Comparison of ENCODE assay signal across 13 cellular contexts in genomic region chr10:84012831-84013458, GRCh38.
DNase-seq lines count a peak whose midpoint lies in the region; ATAC-seq and TF ChIP-seq lines count a peak whose summit lies in the region.
"Had no signal": no experiment of that assay in that cellular context is flagged by ENCODE, and none has a peak within 500 bp of the region (broad histone marks: within the 10 kb centered on the region; RNA-seq: fewer than 3 reads in every experiment).

No MANE protein-coding gene starts in this region.

- H3K27ac ChIP-seq in HEK293 (ENCODE audit: extremely low read depth, low read depth, low read length), result no peak overlapping the region
- H3K27ac ChIP-seq: A549, body of pancreas, ovary, uterus had no signal

- in situ Hi-C loops in KBM-7 (cut with MboI; ENCODE audit: low pct_unique_long_range_greater_than_20kb, low sequenced_read_pairs), result no loop called here

- no peaks in the 10 kb centered on the region for H3K27me3 ChIP-seq in Caco-2 (replicated peaks; ENCODE audit: control insufficient read depth, insufficient read depth, low read length)
- H3K27me3 ChIP-seq: body of pancreas, ovary, uterus had no signal

- H3K36me3 Mint-ChIP-seq in activated CD8-positive, alpha-beta memory T cell treated with anti-CD3 and anti-CD28 coated beads, Interleukin-2, amount 10 ng/mL, durations not matched to agents 7 days and 5 days, result no peaks in the 10 kb centered on the region
- H3K36me3 Mint-ChIP-seq in stimulated activated naive B cell treated with anti-CD40 and anti-IgM and Interleukin-4, amounts not matched to agents 10 μg/mL and 1 μg/mL and 100 μg/mL, for 72 hours, result no peaks in the 10 kb centered on the region
- H3K36me3 Mint-ChIP-seq in Caco-2 (ENCODE audit: insufficient read depth, unreplicated experiment), result no peaks in the 10 kb centered on the region

- POLR2A ChIA-PET in HEK293 (lab: Yijun Ruan, JAX) (no interaction called here), Caco-2 (lab: Charles Lee) (no interaction called here)

- no peak overlapping the region for H3K27ac Mint-ChIP-seq in activated CD8-positive, alpha-beta memory T cell treated with anti-CD3 and anti-CD28 coated beads, Interleukin-2, amount 10 ng/mL, durations not matched to agents 7 days and 5 days
- no peak overlapping the region for H3K27ac Mint-ChIP-seq in stimulated activated naive B cell treated with anti-CD40 and anti-IgM and Interleukin-4, amounts not matched to agents 10 μg/mL and 1 μg/mL and 100 μg/mL, for 72 hours
- no peak overlapping the region for H3K27ac Mint-ChIP-seq in Caco-2 (ENCODE audit: unreplicated experiment)

- H3K4me3 ChIP-seq in HEK293 (ENCODE audit: low read depth, low read length) (no peak overlapping the region), Caco-2 (ENCODE audit: low read depth, low read length) (no peak overlapping the region)
- H3K4me3 ChIP-seq: A549, body of pancreas, ovary, uterus had no signal

- H3K4me1 Mint-ChIP-seq in activated CD8-positive, alpha-beta memory T cell treated with anti-CD3 and anti-CD28 coated beads, Interleukin-2, amount 10 ng/mL, durations not matched to agents 7 days and 5 days, result peaks cover 6% of the 10 kb centered on the region
- peaks cover 0 to 3% of the 10 kb centered on the region in 2 donors for H3K4me1 Mint-ChIP-seq in stimulated activated naive B cell treated with anti-CD40 and anti-IgM and Interleukin-4, amounts not matched to agents 10 μg/mL and 1 μg/mL and 100 μg/mL, for 72 hours
- H3K4me1 Mint-ChIP-seq in Caco-2 (ENCODE audit: low read depth, unreplicated experiment), result no peaks in the 10 kb centered on the region

- BruUV-seq in Caco-2 (replicated peaks; lab: Mats Ljungman, UMichigan), result no TSS peak

- H3K27me3 Mint-ChIP-seq in activated CD8-positive, alpha-beta memory T cell treated with anti-CD3 and anti-CD28 coated beads, Interleukin-2, amount 10 ng/mL, durations not matched to agents 7 days and 5 days, result peaks cover 2% of the 10 kb centered on the region
- H3K27me3 Mint-ChIP-seq in stimulated activated naive B cell treated with anti-CD40 and anti-IgM and Interleukin-4, amounts not matched to agents 10 μg/mL and 1 μg/mL and 100 μg/mL, for 72 hours, result peaks cover 21% of the 10 kb centered on the region in 2 donors
- peaks cover 17% of the 10 kb centered on the region for H3K27me3 Mint-ChIP-seq in Caco-2 (ENCODE audit: insufficient read depth, unreplicated experiment)

- H3K4me3 Mint-ChIP-seq in activated CD8-positive, alpha-beta memory T cell treated with anti-CD3 and anti-CD28 coated beads, Interleukin-2, amount 10 ng/mL, durations not matched to agents 7 days and 5 days, result no peak overlapping the region
- no peak overlapping the region for H3K4me3 Mint-ChIP-seq in stimulated activated naive B cell treated with anti-CD40 and anti-IgM and Interleukin-4, amounts not matched to agents 10 μg/mL and 1 μg/mL and 100 μg/mL, for 72 hours
- no peak overlapping the region for H3K4me3 Mint-ChIP-seq in Caco-2 (ENCODE audit: unreplicated experiment)

- ATAC-seq in activated CD8-positive, alpha-beta memory T cell treated with anti-CD3 and anti-CD28 coated beads, Interleukin-2, amount 10 ng/mL, durations not matched to agents 7 days and 5 days, result no peak
- peak; percentile 85 for ATAC-seq in HG03354 (IDR thresholded peaks at IDR 0.05; ENCODE audit: poor library complexity, severe bottlenecking, unreplicated experiment)
- ATAC-seq in stimulated activated naive B cell treated with anti-CD40 and anti-IgM and Interleukin-4, amounts not matched to agents 10 μg/mL and 1 μg/mL and 100 μg/mL, for 72 hours (replicated peaks), result peak; percentile 92 to 99
- ATAC-seq: A549, body of pancreas had no signal

- TF ChIP-seq CTCF in HEK293 (tag by site-specific recombination; IDR thresholded peaks at IDR 0.05) (no peak), Caco-2 (IDR thresholded peaks at IDR 0.05; ENCODE audit: insufficient read depth in 1 of 2, low read depth in 1 of 2, low read length in 1 of 2, severe bottlenecking in 1 of 2, unreplicated experiment in 1 of 2) (no peak)

- H3K9me3 Mint-ChIP-seq in activated CD8-positive, alpha-beta memory T cell treated with anti-CD3 and anti-CD28 coated beads, Interleukin-2, amount 10 ng/mL, durations not matched to agents 7 days and 5 days (ENCODE audit: low read depth), result no peaks in the 10 kb centered on the region
- peaks cover 0 to 2% of the 10 kb centered on the region in 2 donors for H3K9me3 Mint-ChIP-seq in stimulated activated naive B cell treated with anti-CD40 and anti-IgM and Interleukin-4, amounts not matched to agents 10 μg/mL and 1 μg/mL and 100 μg/mL, for 72 hours
- H3K9me3 Mint-ChIP-seq in Caco-2 (ENCODE audit: unreplicated experiment), result peaks cover 8% of the 10 kb centered on the region

- no peaks in the 10 kb centered on the region for H3K4me1 ChIP-seq in HEK293 (ENCODE audit: control insufficient read depth, insufficient read depth, low read length)
- no peaks in the 10 kb centered on the region for H3K4me1 ChIP-seq in Caco-2
- H3K4me1 ChIP-seq: A549, body of pancreas, uterus had no signal

- H3K36me3 ChIP-seq in HEK293 (ENCODE audit: control insufficient read depth in 2 of 2, insufficient read depth in 1 of 2, low read length in 2 of 2), result no peaks in the 10 kb centered on the region
- H3K36me3 ChIP-seq in Caco-2 (ENCODE audit: control insufficient read depth, insufficient read depth, low read length), result no peaks in the 10 kb centered on the region
- H3K36me3 ChIP-seq: ovary, uterus had no signal

- intact Hi-C loops in Caco-2 (cut with micrococcal nuclease; ENCODE audit: unreplicated experiment), result no loop called here

- CTCF ChIA-PET in activated CD8-positive, alpha-beta memory T cell treated with anti-CD3 and anti-CD28 coated beads, Interleukin-2, amount 10 ng/mL, durations not matched to agents 7 days and 5 days (lab: Charles Lee), result interaction anchor here (0.6 to 1.0 kb wide), 2 partner anchors 13 to 43 kb away, joined by 3 read pairs; no protein-coding TSS in a partner anchor
- CTCF ChIA-PET in HEK293 (lab: Yijun Ruan, JAX), result no interaction called here
- CTCF ChIA-PET in Caco-2 (lab: Charles Lee), result no interaction called here

- peak; percentile 43 for DNase-seq in activated CD8-positive, alpha-beta memory T cell treated with anti-CD3 and anti-CD28 coated beads, Interleukin-2, amount 10 ng/mL, durations not matched to agents 7 days and 5 days
- no peak for DNase-seq in activated CD8-positive, alpha-beta memory T cell treated with anti-CD3 and anti-CD28 coated beads, Interleukin-2, amount 50 U/mL, for 4 hours
- peak; percentile 4 for DNase-seq in stimulated activated naive B cell treated with anti-CD40 and anti-IgM and Interleukin-4, amounts not matched to agents 10 μg/mL and 1 μg/mL and 100 μg/mL, for 72 hours
- no peak for DNase-seq in activated CD4-positive, CD25-positive, alpha-beta regulatory T cell (lab: John Stamatoyannopoulos, UW)
- DNase-seq in Caco-2 (no peak), KBM-7 (no peak)
- DNase-seq: body of pancreas, NCI-H2227 treated with DMSO at 0.1 percent for 48 hours, ovary, uterus had no signal

- no peaks in the 10 kb centered on the region for H3K9me3 ChIP-seq in HEK293 (ENCODE audit: control insufficient read depth, insufficient read depth, low read depth, low read length)
- no peaks in the 10 kb centered on the region for H3K9me3 ChIP-seq in Caco-2
- H3K9me3 ChIP-seq: A549, body of pancreas, ovary, uterus had no signal

TF ChIP-seq in HEK293, 187 proteins besides CTCF, POLR2A, EP300 and RAD21:
- TF ChIP-seq INSM2 (tag by site-specific recombination; IDR thresholded peaks at IDR 0.05) (no peak), ZFP69B (tag by site-specific recombination; IDR thresholded peaks at IDR 0.05) (no peak), REST (tag by site-specific recombination; IDR thresholded peaks at IDR 0.05) (peak; percentile 50; the same call in 1 of the 2 replicates)

Comparison
In these comparisons a context has a peak if more than half of its experiments do, and no peak if none do; other contexts are left out.
1. DNase-seq: peak in activated CD8-positive, alpha-beta memory T cell treated with anti-CD3 and anti-CD28 coated beads, Interleukin-2, amount 10 ng/mL, durations not matched to agents 7 days and 5 days (single experiment) and stimulated activated naive B cell treated with anti-CD40 and anti-IgM and Interleukin-4, amounts not matched to agents 10 μg/mL and 1 μg/mL and 100 μg/mL, for 72 hours (single experiment); none in activated CD8-positive, alpha-beta memory T cell treated with anti-CD3 and anti-CD28 coated beads, Interleukin-2, amount 50 U/mL, for 4 hours (single experiment), activated CD4-positive, CD25-positive, alpha-beta regulatory T cell (0 of 4), Caco-2 (0 of 2) and KBM-7 (single experiment).